In the genomic region with DNA sequence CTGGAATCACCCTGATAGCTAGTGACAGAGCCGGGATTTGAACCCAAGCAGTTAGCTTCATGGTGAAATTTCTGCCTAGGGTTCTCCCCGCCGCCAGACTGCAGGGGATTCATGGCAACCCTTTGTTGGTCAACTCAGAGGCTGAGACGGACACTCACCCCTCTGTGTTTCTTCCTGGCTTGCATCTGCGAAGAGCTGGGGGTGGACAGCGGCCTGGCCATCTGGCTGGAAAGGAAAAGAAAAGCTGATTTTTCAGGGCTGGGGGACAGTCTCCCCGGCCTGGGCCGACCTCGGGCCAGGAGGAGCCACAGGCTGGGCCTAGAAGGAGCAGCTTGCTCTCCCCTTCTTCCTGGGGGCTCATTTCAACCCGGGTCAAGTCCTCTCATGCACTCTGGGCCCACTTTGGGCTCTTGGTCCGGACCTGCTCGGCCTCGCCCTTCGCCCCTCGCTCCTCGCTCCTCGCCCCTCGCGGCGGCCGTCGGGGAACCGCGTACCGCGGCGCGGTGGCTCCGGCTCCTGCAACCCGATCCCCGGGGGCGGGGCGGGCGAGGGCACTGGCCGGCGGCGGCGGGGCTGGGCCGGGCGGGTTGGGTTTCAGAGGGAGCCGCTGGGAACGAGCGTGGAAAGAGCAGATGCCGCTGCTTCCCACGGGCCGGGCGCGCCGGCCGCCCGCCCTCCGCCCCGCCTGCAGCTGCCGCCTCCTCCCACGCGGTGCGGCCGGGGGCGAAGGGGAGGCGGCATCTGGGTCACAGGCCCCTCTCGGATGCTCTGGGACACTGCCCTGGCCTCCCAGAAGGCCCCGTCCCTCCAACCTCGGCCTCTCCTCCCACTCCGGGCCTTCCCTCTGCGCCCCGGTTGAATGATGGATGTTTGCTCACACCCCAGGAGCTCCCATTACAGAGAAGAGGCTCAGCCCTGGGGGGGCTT, we compare ENCODE assay signal across 1 cellular context.
TF ChIP-seq lines count a peak whose summit lies in the region.

No MANE protein-coding gene starts in this region.

TF ChIP-seq in H1, 55 proteins besides CTCF, POLR2A, EP300 and RAD21:
- no peak for TF ChIP-seq SRF (IDR thresholded peaks at IDR 0.05; ENCODE audit: low read depth, low read length)
- TF ChIP-seq ASH2L (IDR thresholded peaks at IDR 0.05; ENCODE audit: low read length): no peak
- no peak for TF ChIP-seq KDM4A (IDR thresholded peaks at IDR 0.05; ENCODE audit: low read depth, low read length, severe bottlenecking)
- TF ChIP-seq JUN (IDR thresholded peaks at IDR 0.05; ENCODE audit: low read depth, low read length): no peak
- TF ChIP-seq RNF2 (IDR thresholded peaks at IDR 0.05; ENCODE audit: borderline replicate concordance, low read depth, low read length, missing control alignments, poor library complexity, severe bottlenecking): no peak
- no peak for TF ChIP-seq TAF7 (optimal IDR thresholded peaks at IDR 0.05; ENCODE audit: borderline replicate concordance, low read depth, low read length)
- 0 out of 2 replicates have a peak, but pooled peaks have one; percentile 7 for TF ChIP-seq BACH1 (IDR thresholded peaks at IDR 0.05; ENCODE audit: low read length)
- TF ChIP-seq RXRA (IDR thresholded peaks at IDR 0.05; ENCODE audit: insufficient read depth, low read depth, low read length): no peak
- no peak for TF ChIP-seq GABPA (IDR thresholded peaks at IDR 0.05; ENCODE audit: borderline replicate concordance, insufficient read depth, low read length)
- TF ChIP-seq, protein P1, sequence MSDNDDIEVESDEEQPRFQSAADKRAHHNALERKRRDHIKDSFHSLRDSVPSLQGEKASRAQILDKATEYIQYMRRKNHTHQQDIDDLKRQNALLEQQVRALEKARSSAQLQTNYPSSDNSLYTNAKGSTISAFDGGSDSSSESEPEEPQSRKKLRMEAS (IDR thresholded peaks at IDR 0.05): peak; percentile 44; the same call in 1 of the 2 replicates
- TF ChIP-seq RBBP5 (IDR thresholded peaks at IDR 0.05; ENCODE audit: borderline replicate concordance, low read depth, low read length): 0 out of 2 replicates have a peak, but pooled peaks have one; percentile 54
- TF ChIP-seq TEAD4 (IDR thresholded peaks at IDR 0.05; ENCODE audit: low read depth, low read length): no peak
- no peak for TF ChIP-seq YY1 (IDR thresholded peaks at IDR 0.05; ENCODE audit: low read depth, low read length)
- no peak for TF ChIP-seq CBX8 (IDR thresholded peaks at IDR 0.05; ENCODE audit: borderline replicate concordance, low read depth, low read length)
- TF ChIP-seq EGR1 (IDR thresholded peaks at IDR 0.05; ENCODE audit: borderline replicate concordance, low read depth, low read length): no peak
- TF ChIP-seq BRCA1 (IDR thresholded peaks at IDR 0.05; ENCODE audit: low read depth, low read length): no peak
- no peak for TF ChIP-seq FOSL1 (IDR thresholded peaks at IDR 0.05; ENCODE audit: insufficient read depth, low read depth, low read length)
- TF ChIP-seq, protein P2, sequence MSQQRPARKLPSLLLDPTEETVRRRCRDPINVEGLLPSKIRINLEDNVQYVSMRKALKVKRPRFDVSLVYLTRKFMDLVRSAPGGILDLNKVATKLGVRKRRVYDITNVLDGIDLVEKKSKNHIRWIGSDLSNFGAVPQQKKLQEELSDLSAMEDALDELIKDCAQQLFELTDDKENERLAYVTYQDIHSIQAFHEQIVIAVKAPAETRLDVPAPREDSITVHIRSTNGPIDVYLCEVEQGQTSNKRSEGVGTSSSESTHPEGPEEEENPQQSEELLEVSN (IDR thresholded peaks at IDR 0.05): 0 out of 2 replicates have a peak, but pooled peaks have one; percentile 31
